Comparison of ENCODE assay signal across 25 cellular contexts in genomic region chr6:110768057-110768456, GRCh38.
"Had no signal": no experiment of that assay in that cellular context is flagged by ENCODE, and none has a peak within 500 bp of the region (broad histone marks: within the 10 kb centered on the region; RNA-seq: fewer than 3 reads in every experiment).

No MANE protein-coding gene starts in this region.

- H3K27me3 ChIP-seq: suprapubic skin, testis, thyroid gland, tibial artery, tibial nerve, transverse colon, upper lobe of left lung, upper lobe of right lung, uterus, vagina had no signal

- FAIRE-seq: urothelium cell line had no signal

- DNase-seq: stimulated activated CD4-positive, alpha-beta T cell treated with anti-CD3 and anti-CD28 coated beads, Interleukin-2, amount 100 ng/mL, for 48 hours; stimulated activated CD4-positive, alpha-beta T cell treated with anti-CD3 and anti-CD28 coated beads, Interleukin-4, amount 100 ng/mL, for 1 hour; stimulated activated CD4-positive, alpha-beta T cell treated with anti-CD3 and anti-CD28 coated beads, Interleukin-4, amount 100 ng/mL, for 24 hours; stimulated activated CD4-positive, alpha-beta T cell treated with anti-CD3 and anti-CD28 coated beads, Interleukin-4, amount 100 ng/mL, for 4 hours; stimulated activated CD8-positive, alpha-beta memory T cell treated with anti-CD3 and anti-CD28 coated beads, Interleukin-4, amount 100 ng/mL, for 48 hours; stimulated activated naive B cell treated with anti-CD40 and anti-IgM and Interleukin-4, amounts not matched to agents 10 μg/mL and 1 μg/mL and 100 μg/mL, for 72 hours; stimulated activated naive CD4-positive, alpha-beta T cell; stimulated activated naive CD4-positive, alpha-beta T cell treated with Interleukin-2 at 50 U/mL for 16 hours; stimulated activated naive CD8-positive, alpha-beta T cell treated with anti-CD3 and anti-CD28 coated beads, Interleukin-15, amount 100 ng/mL, for 72 hours; stimulated activated naive CD8-positive, alpha-beta T cell treated with anti-CD3 and anti-CD28 coated beads, Interleukin-15, Interleukin-2, amounts not matched to agents 100 U/mL and 50 U/mL, for 24 hours; substantia nigra; testis; thyroid gland; tibial artery; transverse colon; upper lobe of left lung; upper lobe of right lung; uterus had no signal

- H3K4me3 ChIP-seq: suprapubic skin, testis, thoracic aorta, thyroid gland, tibial artery, tibial nerve, transverse colon, upper lobe of left lung, upper lobe of right lung, uterus, vagina had no signal

- H3K36me3 ChIP-seq: thyroid gland, upper lobe of left lung, upper lobe of right lung, uterus had no signal

- H3K4me1 ChIP-seq: suprapubic skin, testis, thyroid gland, tibial artery, tibial nerve, transverse colon, upper lobe of left lung, upper lobe of right lung, uterus, vagina had no signal

- H3K27ac ChIP-seq: suprapubic skin, testis, thoracic aorta, thyroid gland, tibial artery, tibial nerve, transverse colon, upper lobe of left lung, upper lobe of right lung, uterus, vagina had no signal

- ATAC-seq: stimulated activated effector memory CD8-positive, alpha-beta T cell treated with anti-CD3 and anti-CD28 coated beads, Interleukin-12 subunit alpha, Interleukin-12 subunit beta, amount 100 ng/mL, for 72 hours; stimulated activated memory B cell treated with anti-CD40 and anti-IgM and Interleukin-4, amounts not matched to agents 10 μg/mL and 1 μg/mL and 100 μg/mL, for 72 hours; stimulated activated naive B cell treated with anti-CD40 and anti-IgM and Interleukin-4, amounts not matched to agents 10 μg/mL and 1 μg/mL and 100 μg/mL, for 72 hours; stimulated activated naive CD8-positive, alpha-beta T cell treated with anti-CD3 and anti-CD28 coated beads, Interleukin-15, amount 100 ng/mL, for 72 hours; stimulated activated naive CD8-positive, alpha-beta T cell treated with anti-CD3 and anti-CD28 coated beads, Interleukin-15, Interleukin-2, amounts not matched to agents 100 U/mL and 50 U/mL, for 24 hours; upper lobe of right lung had no signal

- H3K9me3 ChIP-seq: suprapubic skin, testis, thyroid gland, tibial nerve, upper lobe of left lung, upper lobe of right lung, uterus, vagina had no signal
